ENCODE assay signal across 8 cellular contexts in the genomic region with DNA sequence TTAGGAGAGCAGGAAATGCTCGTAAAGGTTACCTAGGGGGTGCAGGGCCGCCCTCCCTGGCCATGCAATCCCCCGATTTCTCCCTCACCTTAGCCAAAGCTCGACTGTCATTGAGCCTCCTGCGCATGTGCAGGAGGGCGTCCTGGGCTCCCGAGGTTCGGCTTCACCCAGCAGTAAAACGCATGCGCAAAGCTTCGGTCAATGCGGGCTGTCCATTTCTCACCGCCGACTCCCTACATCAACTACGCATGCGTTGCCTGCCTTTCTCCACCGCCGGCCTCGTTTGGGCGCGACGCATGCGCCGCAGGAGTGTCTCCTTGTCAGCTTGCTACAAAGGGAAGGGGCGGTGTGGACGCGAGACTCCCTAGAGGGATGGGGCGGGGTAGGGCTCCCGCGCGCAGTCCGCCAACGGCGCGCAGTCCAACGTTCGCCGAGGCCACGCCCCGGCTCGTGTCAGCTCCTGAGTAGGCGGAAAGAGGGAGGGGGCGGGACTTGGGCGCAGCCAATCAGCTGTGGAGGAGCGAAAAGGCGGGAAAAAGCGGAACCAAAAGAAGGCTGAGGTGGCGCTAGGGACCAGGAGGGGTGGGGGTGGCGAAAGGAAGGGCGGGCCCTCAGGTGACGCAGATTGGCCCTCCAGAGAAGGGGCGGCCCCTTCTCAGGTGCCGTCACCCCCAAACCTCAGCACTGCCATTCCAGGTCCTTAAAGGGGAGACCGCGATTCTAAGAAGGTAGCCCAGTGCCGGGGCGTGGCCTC. TPM values are rescaled to one million over a fixed set of nuclear protein-coding genes. Genes with fewer than 3 reads are reported as not detected.
DNase-seq lines count a peak whose midpoint lies in the region; TF ChIP-seq lines count a peak whose summit lies in the region.

A gene with protein sequence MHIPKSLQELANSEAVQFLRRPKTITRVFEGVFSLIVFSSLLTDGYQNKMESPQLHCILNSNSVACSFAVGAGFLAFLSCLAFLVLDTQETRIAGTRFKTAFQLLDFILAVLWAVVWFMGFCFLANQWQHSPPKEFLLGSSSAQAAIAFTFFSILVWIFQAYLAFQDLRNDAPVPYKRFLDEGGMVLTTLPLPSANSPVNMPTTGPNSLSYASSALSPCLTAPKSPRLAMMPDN (plus strand): TSS at position 558 of the 754 bp plus-strand sequence. CDS start 1,476 bp downstream, outside the sequence.
A gene (minus strand): TSS at position 131 of the 754 bp plus-strand sequence. CDS start 20 bp downstream, at position 111.

- peak within 1 kb of the TSS; percentile 28 for H2AFZ ChIP-seq in neural progenitor cell (replicated peaks)

- TF ChIP-seq CTCF in HFF-Myc (IDR thresholded peaks at IDR 0.05; ENCODE audit: low read depth, low read length, missing control alignments) (no peak), neural progenitor cell (IDR thresholded peaks at IDR 0.05) (no peak)

- peaks cover 12% of the 10 kb centered on the region for H3K4me1 Mint-ChIP-seq in activated naive CD4-positive, alpha-beta T cell treated with anti-CD3 and anti-CD28 coated beads for 36 hours (ENCODE audit: low read depth)
- H3K4me1 Mint-ChIP-seq in neural progenitor cell: peaks cover 20% of the 10 kb centered on the region

- DNase-seq in GM04503 (ENCODE audit: low read depth) (peak; percentile 96), HFF-Myc (ENCODE audit: extremely low read depth, low read depth) (peak; percentile 97), MV-4-11 (lab: John Stamatoyannopoulos, UW) (peak; percentile 100), SJSA1 (ENCODE audit: low read depth in 1 of 2, low spot score in 2 of 2) (peak; percentile 99), foreskin melanocyte (peak; percentile 99), neural progenitor cell (ENCODE audit: low spot score) (peak; percentile 100)
- DNase-seq in activated naive CD4-positive, alpha-beta T cell treated with anti-CD3 and anti-CD28 coated beads for 36 hours: peak; percentile 99

- no peaks in the 10 kb centered on the region for H3K79me2 ChIP-seq in neural progenitor cell (ENCODE audit: low read depth)

- H3K9me3 ChIP-seq in SJSA1 (replicated peaks): no peaks in the 10 kb centered on the region
- no peaks in the 10 kb centered on the region for H3K9me3 ChIP-seq in neural progenitor cell (ENCODE audit: low read depth)
- H3K9me3 ChIP-seq in stomach smooth muscle (ENCODE audit: control insufficient read depth in 2 of 2, low read length in 2 of 2): no peaks in the 10 kb centered on the region

- H3F3A ChIP-seq in neural progenitor cell (ENCODE audit: low read depth): peaks cover 15% of the 10 kb centered on the region

- no peaks in the 10 kb centered on the region for H4K20me1 ChIP-seq in neural progenitor cell (ENCODE audit: low read depth)

- H3K27me3 Mint-ChIP-seq in activated naive CD4-positive, alpha-beta T cell treated with anti-CD3 and anti-CD28 coated beads for 36 hours (ENCODE audit: low read depth): no peaks in the 10 kb centered on the region
- peaks cover 12% of the 10 kb centered on the region for H3K27me3 Mint-ChIP-seq in neural progenitor cell (ENCODE audit: insufficient read depth, low read depth)

- H3K36me3 Mint-ChIP-seq in activated naive CD4-positive, alpha-beta T cell treated with anti-CD3 and anti-CD28 coated beads for 36 hours (ENCODE audit: low read depth): no peaks in the 10 kb centered on the region
- H3K36me3 Mint-ChIP-seq in neural progenitor cell: no peaks in the 10 kb centered on the region

- H3K4me2 ChIP-seq in neural progenitor cell: peak within 1 kb of the TSS; percentile 77

- H3K4me3 Mint-ChIP-seq in activated naive CD4-positive, alpha-beta T cell treated with anti-CD3 and anti-CD28 coated beads for 36 hours: peak within 1 kb of the TSS; percentile 86
- peak within 1 kb of the TSS; percentile 83 for H3K4me3 Mint-ChIP-seq in neural progenitor cell

- intact Hi-C loops in activated naive CD4-positive, alpha-beta T cell treated with anti-CD3 and anti-CD28 coated beads for 36 hours (cut with micrococcal nuclease): loop anchor here (1.0 to 10.0 kb wide), 12 partner anchors 27 to 1088 kb away; a partner anchor contains a TSS

- H3K4me1 ChIP-seq in SJSA1 (replicated peaks): peaks cover 11% of the 10 kb centered on the region
- peaks cover 4% of the 10 kb centered on the region for H3K4me1 ChIP-seq in neural progenitor cell
- H3K4me1 ChIP-seq in stomach smooth muscle (ENCODE audit: control insufficient read depth, insufficient read depth, low read length): peaks cover 13% of the 10 kb centered on the region

- H3K9ac ChIP-seq in neural progenitor cell: no peak within 1 kb of the TSS
- peak within 1 kb of the TSS; percentile 93 to 98 for H3K9ac ChIP-seq in stomach smooth muscle (ENCODE audit: low read length in 2 of 2)

- H3K4me3 ChIP-seq in HFF-Myc (replicated peaks; ENCODE audit: low read depth, low read length) (peak within 1 kb of the TSS; percentile 79), SJSA1 (peak within 1 kb of the TSS; percentile 41), neural progenitor cell (peak within 1 kb of the TSS; percentile 44), stomach smooth muscle (ENCODE audit: low read length in 2 of 2) (peak within 1 kb of the TSS; percentile 87 to 93)

- no peaks in the 10 kb centered on the region for H3K27me3 ChIP-seq in SJSA1 (replicated peaks)
- no peaks in the 10 kb centered on the region for H3K27me3 ChIP-seq in neural progenitor cell
- H3K27me3 ChIP-seq in stomach smooth muscle (ENCODE audit: control insufficient read depth in 1 of 2, insufficient read depth in 2 of 2, low read length in 2 of 2): no peaks in the 10 kb centered on the region

- H3K36me3 ChIP-seq in SJSA1 (no peaks in the 10 kb centered on the region), neural progenitor cell (no peaks in the 10 kb centered on the region), stomach smooth muscle (ENCODE audit: control insufficient read depth in 2 of 2, insufficient read depth in 2 of 2, low read length in 2 of 2) (peaks cover 0 to 2% of the 10 kb centered on the region in 2 donors)

- peak within 1 kb of the TSS; percentile 93 for H3K27ac Mint-ChIP-seq in activated naive CD4-positive, alpha-beta T cell treated with anti-CD3 and anti-CD28 coated beads for 36 hours
- H3K27ac Mint-ChIP-seq in neural progenitor cell: peak within 1 kb of the TSS; percentile 59

- CTCF ChIA-PET in activated naive CD4-positive, alpha-beta T cell treated with anti-CD3 and anti-CD28 coated beads for 36 hours (lab: Charles Lee): interaction anchor here (0.6 to 2.4 kb wide), 10 partner anchors 11 to 145 kb away, joined by 3 to 14 read pairs (median 4); a partner anchor contains a TSS

- H3K9me3 Mint-ChIP-seq in activated naive CD4-positive, alpha-beta T cell treated with anti-CD3 and anti-CD28 coated beads for 36 hours: no peaks in the 10 kb centered on the region
- H3K9me3 Mint-ChIP-seq in neural progenitor cell: no peaks in the 10 kb centered on the region

- H3K27ac ChIP-seq in SJSA1: peak within 1 kb of the TSS; percentile 54
- peak within 1 kb of the TSS; percentile 7 for H3K27ac ChIP-seq in neural progenitor cell
- H3K27ac ChIP-seq in stomach smooth muscle (ENCODE audit: low read length): peak within 1 kb of the TSS; percentile 97

RNA-seq across cellular contexts. Expression of the first gene that starts in this region (rescaled TPM):
- total RNA-seq in SJSA1 (2014; rRNA removed; shearing (Covaris generic)): not detected in 2 replicates
- total RNA-seq in activated naive CD4-positive, alpha-beta T cell treated with anti-CD3 and anti-CD28 coated beads for 36 hours: under 1 TPM; 0.50 to 0.52 TPM
- total RNA-seq in neural progenitor cell (ENCODE audit: low replicate concordance): not detected in 2 replicates

RNA-seq across cellular contexts. Expression of the second gene that starts in this region (rescaled TPM):
- total RNA-seq in SJSA1 (2014; rRNA removed; shearing (Covaris generic)): 0.38 and 3.2 TPM in 2 replicates
- 10 to 100 TPM; 23.9 to 24.1 TPM for total RNA-seq in activated naive CD4-positive, alpha-beta T cell treated with anti-CD3 and anti-CD28 coated beads for 36 hours
- 3.1 and 9.4 TPM in 2 replicates for total RNA-seq in neural progenitor cell (ENCODE audit: low replicate concordance)

Comparison
In these comparisons a context has a peak if more than half of its experiments do, and no peak if none do; other contexts are left out.
1. Peak in every context shown above with its lines: DNase-seq, H3K4me3 ChIP-seq and H3K27ac ChIP-seq.
2. H3K27ac ChIP-seq: peak in every context shown above with its lines; median percentile 97 in stomach smooth muscle; 54 in SJSA1; 7 in neural progenitor cell.